39 cellular contexts compared by ENCODE assay signal in genomic region chr21:39595465-39595864, GRCh38. TPM values are rescaled to one million over a fixed set of nuclear protein-coding genes. Genes with fewer than 3 reads are reported as not detected.
"Had no signal": no experiment of that assay in that cellular context is flagged by ENCODE, and none has a peak within 500 bp of the region (broad histone marks: within the 10 kb centered on the region; RNA-seq: fewer than 3 reads in every experiment).

No MANE protein-coding gene starts in this region.

- H3K27ac Mint-ChIP-seq: activated naive CD4-positive, alpha-beta T cell treated with anti-CD3 and anti-CD28 coated beads for 36 hours; activated naive CD4-positive, alpha-beta T cell treated with anti-CD3 and anti-CD28 coated beads, Interleukin-2, amount 10 ng/mL, durations not matched to agents 7 days and 5 days; activated naive CD4-positive, alpha-beta T cell treated with anti-CD3 and anti-CD28 coated beads, Interleukin-2, amount 50 U/mL, for 24 hours; activated naive CD4-positive, alpha-beta T cell treated with anti-CD3 and anti-CD28 coated beads, Interleukin-2, amount 50 U/mL, for 72 hours; activated naive CD8-positive, alpha-beta T cell; activated naive CD8-positive, alpha-beta T cell treated with anti-CD3 and anti-CD28 coated beads for 36 hours; activated naive CD8-positive, alpha-beta T cell treated with anti-CD3 and anti-CD28 coated beads, Interleukin-2, amount 10 ng/mL, durations not matched to agents 7 days and 5 days; activated naive CD8-positive, alpha-beta T cell treated with anti-CD3 and anti-CD28 coated beads, Interleukin-2, amount 50 U/mL, for 24 hours; activated T-cell treated with anti-CD3 and anti-CD28 coated beads, Interleukin-2, amount 50 U/mL, for 24 hours; activated T-cell treated with anti-CD3 and anti-CD28 coated beads, Interleukin-2, amount 50 U/mL, for 72 hours; activated T-helper 1 cell treated with anti-CD3 and anti-CD28 coated beads, Interleukin-12 subunit alpha, Interleukin-12 subunit beta, Interleukin-2, Interleukin-4 antibody, amounts not matched to agents 30 ng/mL and 10 ng/mL and 1 ng/mL, durations not matched to agents 14 hours and 24 hours and 36 hours; activated T-helper 17 cell treated with anti-CD3 and anti-CD28 coated beads, Interleukin-2, amount 50 U/mL, for 72 hours; activated T-helper 2 cell treated with anti-CD3 and anti-CD28 coated beads, Interferon-gamma antibody, Interleukin-2, Interleukin-4, amounts not matched to agents 10 μg/mL and 5 μg/mL and 100 μg/mL, durations not matched to agents 14 hours and 24 hours and 36 hours had no signal

- H3K27me3 Mint-ChIP-seq: activated naive CD8-positive, alpha-beta T cell; activated naive CD8-positive, alpha-beta T cell treated with anti-CD3 and anti-CD28 coated beads, Interleukin-2, amount 10 ng/mL, durations not matched to agents 7 days and 5 days; activated naive CD8-positive, alpha-beta T cell treated with anti-CD3 and anti-CD28 coated beads, Interleukin-2, amount 50 U/mL, for 24 hours; activated T-helper 17 cell treated with anti-CD3 and anti-CD28 coated beads, Interleukin-2, amount 50 U/mL, for 72 hours; brain had no signal

- FAIRE-seq: bronchial epithelial cell had no signal

- H3K4me1 Mint-ChIP-seq: activated naive CD4-positive, alpha-beta T cell treated with anti-CD3 and anti-CD28 coated beads, Interleukin-2, amount 10 ng/mL, durations not matched to agents 7 days and 5 days; activated naive CD4-positive, alpha-beta T cell treated with anti-CD3 and anti-CD28 coated beads, Interleukin-2, amount 50 U/mL, for 24 hours; activated naive CD8-positive, alpha-beta T cell treated with anti-CD3 and anti-CD28 coated beads for 36 hours; activated naive CD8-positive, alpha-beta T cell treated with anti-CD3 and anti-CD28 coated beads, Interleukin-2, amount 10 ng/mL, durations not matched to agents 7 days and 5 days; activated naive CD8-positive, alpha-beta T cell treated with anti-CD3 and anti-CD28 coated beads, Interleukin-2, amount 50 U/mL, for 24 hours; activated T-helper 17 cell treated with anti-CD3 and anti-CD28 coated beads, Interleukin-2, amount 50 U/mL, for 72 hours; central memory CD8-positive, alpha-beta T cell had no signal

- ATAC-seq: activated naive CD4-positive, alpha-beta T cell treated with anti-CD3 and anti-CD28 coated beads, Interleukin-2, amount 50 U/mL, for 72 hours; activated naive CD8-positive, alpha-beta T cell treated with anti-CD3 and anti-CD28 coated beads, Interleukin-2, amount 50 U/mL, for 24 hours; activated T-cell treated with anti-CD3 and anti-CD28 coated beads, Interleukin-2, amount 50 U/mL, for 4 hours; activated T-cell treated with anti-CD3 and anti-CD28 coated beads, Interleukin-2, amount 50 U/mL, for 72 hours; activated T-helper 17 cell treated with anti-CD3 and anti-CD28 coated beads, Interleukin-2, amount 50 U/mL, for 72 hours; body of pancreas had no signal

- H3K4me3 ChIP-seq: adrenal gland, ascending aorta, body of pancreas, breast epithelium, cardiac muscle cell had no signal

- H3K4me1 ChIP-seq: ascending aorta, body of pancreas, breast epithelium had no signal

- H3K4me3 Mint-ChIP-seq: activated naive CD4-positive, alpha-beta T cell treated with anti-CD3 and anti-CD28 coated beads for 36 hours; activated naive CD4-positive, alpha-beta T cell treated with anti-CD3 and anti-CD28 coated beads, Interleukin-2, amount 10 ng/mL, durations not matched to agents 7 days and 5 days; activated naive CD4-positive, alpha-beta T cell treated with anti-CD3 and anti-CD28 coated beads, Interleukin-2, amount 50 U/mL, for 24 hours; activated naive CD8-positive, alpha-beta T cell; activated naive CD8-positive, alpha-beta T cell treated with anti-CD3 and anti-CD28 coated beads for 36 hours; activated naive CD8-positive, alpha-beta T cell treated with anti-CD3 and anti-CD28 coated beads, Interleukin-2, amount 10 ng/mL, durations not matched to agents 7 days and 5 days; activated naive CD8-positive, alpha-beta T cell treated with anti-CD3 and anti-CD28 coated beads, Interleukin-2, amount 50 U/mL, for 24 hours; activated T-cell treated with anti-CD3 and anti-CD28 coated beads, Interleukin-2, amount 50 U/mL, for 24 hours; activated T-cell treated with anti-CD3 and anti-CD28 coated beads, Interleukin-2, amount 50 U/mL, for 4 hours; activated T-cell treated with anti-CD3 and anti-CD28 coated beads, Interleukin-2, amount 50 U/mL, for 72 hours; activated T-helper 1 cell treated with anti-CD3 and anti-CD28 coated beads, Interleukin-12 subunit alpha, Interleukin-12 subunit beta, Interleukin-2, Interleukin-4 antibody, amounts not matched to agents 30 ng/mL and 10 ng/mL and 1 ng/mL, durations not matched to agents 14 hours and 24 hours and 36 hours; activated T-helper 17 cell treated with anti-CD3 and anti-CD28 coated beads, Interleukin-2, amount 50 U/mL, for 72 hours; brain; central memory CD8-positive, alpha-beta T cell had no signal

- H3K36me3 ChIP-seq: adrenal gland, ascending aorta, brain microvascular endothelial cell, breast epithelium, cardiac muscle cell had no signal

- H3K27ac ChIP-seq: adrenal gland, ascending aorta, body of pancreas, brain microvascular endothelial cell, breast epithelium, cardiac muscle cell had no signal

- H3K36me3 Mint-ChIP-seq: activated naive CD4-positive, alpha-beta T cell treated with anti-CD3 and anti-CD28 coated beads, Interleukin-2, amount 10 ng/mL, durations not matched to agents 7 days and 5 days; activated naive CD4-positive, alpha-beta T cell treated with anti-CD3 and anti-CD28 coated beads, Interleukin-2, amount 50 U/mL, for 24 hours; activated naive CD4-positive, alpha-beta T cell treated with anti-CD3 and anti-CD28 coated beads, Interleukin-2, amount 50 U/mL, for 72 hours; activated naive CD8-positive, alpha-beta T cell; activated naive CD8-positive, alpha-beta T cell treated with anti-CD3 and anti-CD28 coated beads for 36 hours; activated naive CD8-positive, alpha-beta T cell treated with anti-CD3 and anti-CD28 coated beads, Interleukin-2, amount 10 ng/mL, durations not matched to agents 7 days and 5 days; brain had no signal

- H3K27me3 ChIP-seq: adrenal gland, ascending aorta, body of pancreas, brain microvascular endothelial cell, breast epithelium, cardiac muscle cell had no signal

- H3K9me3 Mint-ChIP-seq: activated naive CD4-positive, alpha-beta T cell treated with anti-CD3 and anti-CD28 coated beads, Interleukin-2, amount 10 ng/mL, durations not matched to agents 7 days and 5 days; activated naive CD4-positive, alpha-beta T cell treated with anti-CD3 and anti-CD28 coated beads, Interleukin-2, amount 50 U/mL, for 72 hours; activated naive CD8-positive, alpha-beta T cell treated with anti-CD3 and anti-CD28 coated beads for 36 hours; activated naive CD8-positive, alpha-beta T cell treated with anti-CD3 and anti-CD28 coated beads, Interleukin-2, amount 10 ng/mL, durations not matched to agents 7 days and 5 days; activated T-cell treated with anti-CD3 and anti-CD28 coated beads, Interleukin-2, amount 50 U/mL, for 24 hours; activated T-cell treated with anti-CD3 and anti-CD28 coated beads, Interleukin-2, amount 50 U/mL, for 4 hours; activated T-cell treated with anti-CD3 and anti-CD28 coated beads, Interleukin-2, amount 50 U/mL, for 72 hours; activated T-helper 1 cell treated with anti-CD3 and anti-CD28 coated beads, Interleukin-12 subunit alpha, Interleukin-12 subunit beta, Interleukin-2, Interleukin-4 antibody, amounts not matched to agents 30 ng/mL and 10 ng/mL and 1 ng/mL, durations not matched to agents 14 hours and 24 hours and 36 hours; activated T-helper 17 cell treated with anti-CD3 and anti-CD28 coated beads, Interleukin-2, amount 50 U/mL, for 72 hours; activated T-helper 2 cell treated with anti-CD3 and anti-CD28 coated beads, Interferon-gamma antibody, Interleukin-2, Interleukin-4, amounts not matched to agents 10 μg/mL and 5 μg/mL and 100 μg/mL, durations not matched to agents 14 hours and 24 hours and 36 hours; central memory CD8-positive, alpha-beta T cell had no signal

- DNase-seq: activated effector memory CD4-positive, alpha-beta T cell treated with anti-CD3 and anti-CD28 coated beads, Interleukin-2, amount 50 U/mL, for 16 hours; activated effector memory CD4-positive, alpha-beta T cell treated with Interleukin-2 at 50 U/mL for 16 hours; activated gamma-delta T cell; activated gamma-delta T cell treated with Interleukin-2 at 50 U/mL for 16 hours; activated naive CD4-positive, alpha-beta T cell; activated naive CD4-positive, alpha-beta T cell treated with anti-CD3 and anti-CD28 coated beads for 36 hours; activated naive CD4-positive, alpha-beta T cell treated with anti-CD3 and anti-CD28 coated beads, Interleukin-2, amount 10 ng/mL, durations not matched to agents 7 days and 5 days; activated naive CD4-positive, alpha-beta T cell treated with anti-CD3 and anti-CD28 coated beads, Interleukin-2, amount 50 U/mL, for 16 hours; activated naive CD4-positive, alpha-beta T cell treated with Interleukin-2 at 50 U/mL for 16 hours; activated naive CD8-positive, alpha-beta T cell treated with anti-CD3 and anti-CD28 coated beads for 36 hours; activated naive CD8-positive, alpha-beta T cell treated with anti-CD3 and anti-CD28 coated beads, Interleukin-2, amount 10 ng/mL, durations not matched to agents 7 days and 5 days; activated naive CD8-positive, alpha-beta T cell treated with anti-CD3 and anti-CD28 coated beads, Interleukin-2, amount 50 U/mL, for 24 hours; activated T-cell treated with anti-CD3 and anti-CD28 coated beads, Interleukin-2, amount 50 U/mL, for 1 hour; activated T-cell treated with anti-CD3 and anti-CD28 coated beads, Interleukin-2, amount 50 U/mL, for 24 hours; activated T-cell treated with anti-CD3 and anti-CD28 coated beads, Interleukin-2, amount 50 U/mL, for 4 hours; activated T-cell treated with anti-CD3 and anti-CD28 coated beads, Interleukin-2, amount 50 U/mL, for 48 hours; activated T-cell treated with anti-CD3 and anti-CD28 coated beads, Interleukin-2, amount 50 U/mL, for 72 hours; adrenal gland; amniotic stem cell; amygdala; anterior cingulate cortex; aorta; body of pancreas; brain microvascular endothelial cell; central memory CD4-positive, alpha-beta T cell; cerebellar nuclear complex had no signal

- H3K9me3 ChIP-seq: adrenal gland, ascending aorta, body of pancreas, breast epithelium had no signal

RNA-seq across cellular contexts. Expression of gene B3GALT5, which starts 17.3 kb away (rescaled TPM):
- total RNA-seq: activated naive CD4-positive, alpha-beta T cell treated with anti-CD3 and anti-CD28 coated beads for 36 hours; activated naive CD8-positive, alpha-beta T cell treated with anti-CD3 and anti-CD28 coated beads for 36 hours; activated naive CD8-positive, alpha-beta T cell treated with anti-CD3 and anti-CD28 coated beads, Interleukin-2, amount 10 ng/mL, durations not matched to agents 7 days and 5 days; activated T-cell treated with anti-CD3 and anti-CD28 coated beads, Interleukin-2, amount 50 U/mL, for 72 hours; activated T-helper 1 cell treated with anti-CD3 and anti-CD28 coated beads, Interleukin-12 subunit alpha, Interleukin-12 subunit beta, Interleukin-2, Interleukin-4 antibody, amounts not matched to agents 30 ng/mL and 10 ng/mL and 1 ng/mL, durations not matched to agents 14 hours and 24 hours and 36 hours; activated T-helper 2 cell treated with anti-CD3 and anti-CD28 coated beads, Interferon-gamma antibody, Interleukin-2, Interleukin-4, amounts not matched to agents 10 μg/mL and 5 μg/mL and 100 μg/mL, durations not matched to agents 14 hours and 24 hours and 36 hours; ascending aorta; chondrocyte had no signal
